In genomic region chr4:106238819-106239420, GRCh38 we compare ENCODE assay signal across 8 cellular contexts.
DNase-seq lines count a peak whose midpoint lies in the region; ATAC-seq, FAIRE-seq and TF ChIP-seq lines count a peak whose summit lies in the region.

No MANE protein-coding gene starts in this region.

- H3K27ac Mint-ChIP-seq in WTC11 (peak overlapping the region; percentile 30; the same call in 1 of the 2 replicates), immature natural killer cell (no peak overlapping the region)

- peak in 1 of 2 experiments; percentile 47; a peak in 2 of 5 replicates for TF ChIP-seq RAD21 in A549 (conservative IDR thresholded peaks at IDR 0.05 in 1 of 2, IDR thresholded peaks at IDR 0.05 in 1 of 2)
- TF ChIP-seq RAD21 in IMR-90 (IDR thresholded peaks at IDR 0.05; ENCODE audit: low read length): peak; percentile 35

- TF ChIP-seq EP300 in A549 (IDR thresholded peaks at IDR 0.05): no peak

- H3K27me3 Mint-ChIP-seq in WTC11 (ENCODE audit: low read depth): no peaks in the 10 kb centered on the region
- no peaks in the 10 kb centered on the region for H3K27me3 Mint-ChIP-seq in immature natural killer cell (ENCODE audit: low read depth in 3 of 3)

- no peak overlapping the region for H2AFZ ChIP-seq in IMR-90 (replicated peaks; ENCODE audit: low read length, poor library complexity)

- H3K4me1 ChIP-seq in A549 (no peaks in the 10 kb centered on the region), IMR-90 (ENCODE audit: control insufficient read depth, insufficient read depth, low read length) (no peaks in the 10 kb centered on the region)

- H3K14ac ChIP-seq in IMR-90 (replicated peaks; ENCODE audit: low read depth, low read length): no peak overlapping the region

- no peak overlapping the region for H4K91ac ChIP-seq in IMR-90 (ENCODE audit: insufficient read depth, low read depth, low read length)

- in situ Hi-C loops in G401 (cut with HindIII; ENCODE audit: low sequenced_read_pairs) (no loop called here), IMR-90 (cut with MboI; ENCODE audit: low sequenced_read_pairs) (no loop called here)

- no peak overlapping the region for H3K4ac ChIP-seq in IMR-90 (ENCODE audit: low read depth, low read length)

- H3K18ac ChIP-seq in IMR-90 (ENCODE audit: low read depth, low read length): no peak overlapping the region

- no peak overlapping the region for H2BK5ac ChIP-seq in IMR-90 (ENCODE audit: low read depth, low read length, poor library complexity, severe bottlenecking)

- no peak overlapping the region for H2AK5ac ChIP-seq in IMR-90 (ENCODE audit: low read depth, low read length)

- no peak overlapping the region for H2BK120ac ChIP-seq in IMR-90 (ENCODE audit: low read depth, low read length)

- H2BK20ac ChIP-seq in IMR-90 (ENCODE audit: low read depth, low read length): no peak overlapping the region

- H3K27ac ChIP-seq in A549 (no peak overlapping the region), IMR-90 (ENCODE audit: insufficient read depth, low read length) (no peak overlapping the region)

- FAIRE-seq in A549 (lab: Jason Lieb, UNC) (no peak), urothelium cell line (lab: Jason Lieb, UNC) (no peak)

- TF ChIP-seq CTCF in A549 (IDR thresholded peaks at IDR 0.05) (peak; percentile 36), IMR-90 (conservative IDR thresholded peaks at IDR 0.05; ENCODE audit: low read depth, low read length) (peak; percentile 51), WTC11 (IDR thresholded peaks at IDR 0.05) (peak; percentile 82)

- no peak overlapping the region for H4K5ac ChIP-seq in IMR-90 (ENCODE audit: low read depth, low read length)

- no peaks in the 10 kb centered on the region for H3K79me1 ChIP-seq in IMR-90 (ENCODE audit: low read depth in 1 of 2, low read length in 2 of 2)

- peaks cover 4% of the 10 kb centered on the region; the same call in 1 of the 2 replicates for H3K9me3 Mint-ChIP-seq in WTC11
- no peaks in the 10 kb centered on the region for H3K9me3 Mint-ChIP-seq in immature natural killer cell

- H3K4me3 ChIP-seq in A549: no peak overlapping the region
- no peak overlapping the region for H3K4me3 ChIP-seq in IMR-90 (ENCODE audit: insufficient read depth, low read depth, low read length)

- no peaks in the 10 kb centered on the region for H3K9me1 ChIP-seq in IMR-90 (ENCODE audit: insufficient read depth, low read length)

- H4K20me1 ChIP-seq in IMR-90 (ENCODE audit: insufficient read depth, low read length): no peaks in the 10 kb centered on the region

- H3K4me1 Mint-ChIP-seq in WTC11 (no peaks in the 10 kb centered on the region), immature natural killer cell (no peaks in the 10 kb centered on the region)

- no peak overlapping the region for H2AK9ac ChIP-seq in IMR-90 (replicated peaks; ENCODE audit: low read depth, low read length, poor library complexity)

- DNase-seq in A549 (ENCODE audit: low read depth in 1 of 2, low spot score in 1 of 2) (peak; percentile 5 to 50), G401 (ENCODE audit: low spot score) (peak; percentile 19), IMR-90 (peak; percentile 34), WTC11 (ENCODE audit: low spot score) (peak; percentile 22), immature natural killer cell (peak in 2 of 3 donors; percentile 2 to 12), urothelium cell line (ENCODE audit: low spot score) (peak; percentile 39)
- no peak for DNase-seq in stimulated activated CD4-positive, alpha-beta T cell treated with anti-CD3 and anti-CD28 coated beads, Interleukin-4, amount 100 ng/mL, for 1 hour

- POLR2A ChIA-PET in A549 (lab: Yijun Ruan, JAX): no interaction called here
- POLR2A ChIA-PET in IMR-90 (lab: Charles Lee; ENCODE audit: unreplicated experiment): no interaction called here
- POLR2A ChIA-PET in WTC11 (lab: Charles Lee): no interaction called here

- no peak overlapping the region for H3K9ac ChIP-seq in IMR-90 (ENCODE audit: low read depth, low read length)

- H3K36me3 Mint-ChIP-seq in WTC11: peaks cover 7% of the 10 kb centered on the region
- H3K36me3 Mint-ChIP-seq in immature natural killer cell: peaks cover 5 to 20% (median 19%) of the 10 kb centered on the region in 3 donors

- no peak overlapping the region for H2BK15ac ChIP-seq in IMR-90 (ENCODE audit: low read depth, low read length)

- WGBS in A549 (ENCODE audit: missing lambda C conversion rate): 26% methylated on average over 2 of the region's 2 CpGs
- no CpG with 5 or more reads among the region's 2 CpGs for WGBS in IMR-90 (ENCODE audit: extremely low coverage in 2 of 2, insufficient read length in 1 of 2), 2 experiments

- intact Hi-C loops in IMR-90 (cut with micrococcal nuclease): no loop called here

- H3K9me3 ChIP-seq in A549 (no peaks in the 10 kb centered on the region), IMR-90 (ENCODE audit: control insufficient read depth, insufficient read depth, low read length) (no peaks in the 10 kb centered on the region)

- no peak overlapping the region for H4K8ac ChIP-seq in IMR-90 (ENCODE audit: low read depth in 2 of 2, low read length in 2 of 2)

- H3K56ac ChIP-seq in IMR-90 (ENCODE audit: extremely low read depth, insufficient read depth, low read length): no peak overlapping the region

- H3K23ac ChIP-seq in IMR-90 (ENCODE audit: low read depth, low read length): no peak overlapping the region

- H3K27me3 ChIP-seq in IMR-90 (ENCODE audit: control insufficient read depth, insufficient read depth, low read length): no peaks in the 10 kb centered on the region

- CTCF ChIA-PET in A549 (lab: Yijun Ruan, JAX) (no interaction called here), IMR-90 (lab: Yijun Ruan, JAX) (interaction anchor here (0.7 to 1.9 kb wide), 3 partner anchors 9 to 18 kb away, joined by 3 to 6 read pairs (median 4); no protein-coding TSS in a partner anchor), WTC11 (lab: Charles Lee) (interaction anchor here (1.1 to 1.4 kb wide), 3 partner anchors 16 to 27 kb away, joined by 3 to 4 read pairs (median 3); no protein-coding TSS in a partner anchor)

- ATAC-seq in A549 (peak; percentile 84 to 92), GM21786 (IDR thresholded peaks at IDR 0.05; ENCODE audit: unreplicated experiment) (peak; percentile 93), IMR-90 (ENCODE audit: low read depth) (peak; percentile 76), WTC11 (peak; percentile 100)

- no peak overlapping the region for H3K4me2 ChIP-seq in A549
- H3K4me2 ChIP-seq in IMR-90 (ENCODE audit: low read depth, low read length): no peak overlapping the region

- no TSS peak for BruUV-seq in IMR-90 (replicated peaks; lab: Mats Ljungman, UMichigan)

- no peak overlapping the region for H3K4me3 Mint-ChIP-seq in WTC11
- H3K4me3 Mint-ChIP-seq in immature natural killer cell: no peak overlapping the region

- H3K36me3 ChIP-seq in IMR-90 (ENCODE audit: control insufficient read depth, insufficient read depth, low read length): 0 out of 2 replicates have a peak, but pooled peaks cover 3% of the 10 kb centered on the region

- TF ChIP-seq POLR2A in A549 (IDR thresholded peaks at IDR 0.05; ENCODE audit: low read length) (no peak), IMR-90 (IDR thresholded peaks at IDR 0.05; ENCODE audit: low read depth, low read length) (no peak)

- dilution Hi-C loops in IMR-90 (cut with HindIII; ENCODE audit: low sequenced_read_pairs, unreplicated experiment): no loop called here

TF ChIP-seq in A549, 52 proteins besides CTCF, POLR2A, EP300 and RAD21 (continues in another document):
- no peak for TF ChIP-seq ZSCAN20 (CRISPR knock-in tag; IDR thresholded peaks at IDR 0.05)

TF ChIP-seq in IMR-90, 13 proteins besides CTCF, POLR2A, EP300 and RAD21:
- TF ChIP-seq BHLHE40 (IDR thresholded peaks at IDR 0.05; ENCODE audit: low read depth, low read length) (no peak), CEBPB (IDR thresholded peaks at IDR 0.05; ENCODE audit: low read depth, low read length) (no peak), MAFK (IDR thresholded peaks at IDR 0.05; ENCODE audit: low read depth, low read length) (no peak), MXI1 (IDR thresholded peaks at IDR 0.05; ENCODE audit: borderline replicate concordance, low read depth, low read length) (no peak), MAZ (IDR thresholded peaks at IDR 0.05; ENCODE audit: borderline replicate concordance, low read depth, low read length) (no peak), FOS (IDR thresholded peaks at IDR 0.05; ENCODE audit: low read depth, low read length) (no peak), SMC3 (IDR thresholded peaks at IDR 0.05; ENCODE audit: low read depth, low read length) (peak; percentile 27; the same call in 1 of the 2 replicates), USF2 (IDR thresholded peaks at IDR 0.05; ENCODE audit: low read depth, low read length) (no peak)
TF ChIP-seq in IMR-90: peak in this region for 1.

TF ChIP-seq in WTC11, 78 proteins besides CTCF, POLR2A, EP300 and RAD21 (continues in another document):
- no peak for TF ChIP-seq HMGXB4 (CRISPR knock-in tag; IDR thresholded peaks at IDR 0.05)

Comparison
In these comparisons a context has a peak if more than half of its experiments do, and no peak if none do; other contexts are left out.
1. Of the 8 proteins assayed by ChIP-seq in both WTC11 and A549: peak only in WTC11: none; only in A549: none; in both: CTCF; in neither: 7.